In genomic region chr19:49843265-49843664, GRCh38 we compare ENCODE assay signal across 1 cellular context.
TF ChIP-seq lines count a peak whose summit lies in the region.

No MANE protein-coding gene starts in this region.

TF ChIP-seq in GM12878, 131 proteins besides CTCF, POLR2A, EP300 and RAD21 (continued from another document and continues in another):
- TF ChIP-seq ZBTB33 (IDR thresholded peaks at IDR 0.05) (no peak), NBN (IDR thresholded peaks at IDR 0.05) (peak; percentile 68), BRCA1 (IDR thresholded peaks at IDR 0.05; ENCODE audit: low read depth, low read length) (no peak), CREB1 (IDR thresholded peaks at IDR 0.05; ENCODE audit: low read depth) (no peak), SREBF2 (IDR thresholded peaks at IDR 0.05; ENCODE audit: low read length) (no peak), SP1 (IDR thresholded peaks at IDR 0.05; ENCODE audit: low read depth, low read length) (no peak), USF2 (IDR thresholded peaks at IDR 0.05; ENCODE audit: borderline replicate concordance, low read depth, low read length) (no peak), RELB (IDR thresholded peaks at IDR 0.05; ENCODE audit: low read depth) (peak; percentile 77; the same call in 1 of the 2 replicates), POU2F2 (IDR thresholded peaks at IDR 0.05; ENCODE audit: borderline replicate concordance, low read depth, low read length) (no peak), SRF (IDR thresholded peaks at IDR 0.05; ENCODE audit: low read depth in 2 of 2, low read length in 2 of 2) (no peak), SMC3 (IDR thresholded peaks at IDR 0.05; ENCODE audit: borderline replicate concordance, low read length) (no peak), BCL11A (IDR thresholded peaks at IDR 0.05; ENCODE audit: low read depth, low read length) (peak; percentile 49; the same call in 1 of the 2 replicates), REST (IDR thresholded peaks at IDR 0.05; ENCODE audit: low read depth, low read length) (no peak), PML (IDR thresholded peaks at IDR 0.05; ENCODE audit: low read length) (no peak), CEBPZ (IDR thresholded peaks at IDR 0.05; ENCODE audit: low read depth, low read length) (no peak), ASH2L (IDR thresholded peaks at IDR 0.05; ENCODE audit: borderline replicate concordance, low read depth) (no peak), HCFC1 (IDR thresholded peaks at IDR 0.05; ENCODE audit: low read length) (no peak), E2F8 (IDR thresholded peaks at IDR 0.05; ENCODE audit: low read depth, partially characterized antibody) (no peak), RCOR1 (conservative IDR thresholded peaks at IDR 0.05; ENCODE audit: low read depth, low read length) (no peak), JUNB (IDR thresholded peaks at IDR 0.05) (no peak), KLF5 (IDR thresholded peaks at IDR 0.05; ENCODE audit: partially characterized antibody) (no peak), MXI1 (IDR thresholded peaks at IDR 0.05; ENCODE audit: low read depth, low read length) (no peak), YBX1 (IDR thresholded peaks at IDR 0.05) (no peak), ZBTB4 (CRISPR knock-in tag; IDR thresholded peaks at IDR 0.05) (no peak), E4F1 (IDR thresholded peaks at IDR 0.05; ENCODE audit: borderline replicate concordance, partially characterized antibody) (no peak), RB1 (IDR thresholded peaks at IDR 0.05; ENCODE audit: borderline replicate concordance) (no peak), IRF5 (IDR thresholded peaks at IDR 0.05; ENCODE audit: borderline replicate concordance) (no peak), ZBED1 (IDR thresholded peaks at IDR 0.05; ENCODE audit: borderline replicate concordance) (no peak), SREBF1 (IDR thresholded peaks at IDR 0.05; ENCODE audit: low read length) (no peak), CHD2 (IDR thresholded peaks at IDR 0.05; ENCODE audit: borderline replicate concordance, low read depth, low read length) (0 out of 2 replicates have a peak, but pooled peaks have one; percentile 25), GATAD2B (conservative IDR thresholded peaks at IDR 0.05; ENCODE audit: low read depth) (no peak), YY1 (IDR thresholded peaks at IDR 0.05; ENCODE audit: low read depth, low read length) (no peak)
